Comparison of ENCODE assay signal across 27 cellular contexts in genomic region chr14:25056688-25057078, GRCh38. TPM values are rescaled to one million over a fixed set of nuclear protein-coding genes. Genes with fewer than 3 reads are reported as not detected.
DNase-seq lines count a peak whose midpoint lies in the region; ATAC-seq, FAIRE-seq and TF ChIP-seq lines count a peak whose summit lies in the region.
"Had no signal": no experiment of that assay in that cellular context is flagged by ENCODE, and none has a peak within 500 bp of the region (broad histone marks: within the 10 kb centered on the region; RNA-seq: fewer than 3 reads in every experiment).

No MANE protein-coding gene starts in this region.

- H2AFZ ChIP-seq in GM23338 (no peak overlapping the region), astrocyte (ENCODE audit: low read depth, low read length) (no peak overlapping the region)

- peaks cover 28% of the 10 kb centered on the region for H3K4me1 Mint-ChIP-seq in GM23338
- peaks cover 7% of the 10 kb centered on the region for H3K4me1 Mint-ChIP-seq in astrocyte (ENCODE audit: low read depth, unreplicated experiment)
- no peaks in the 10 kb centered on the region for H3K4me1 Mint-ChIP-seq in stimulated activated memory B cell treated with anti-CD40 and anti-IgM and Interleukin-4, amounts not matched to agents 10 μg/mL and 1 μg/mL and 100 μg/mL, for 72 hours
- H3K4me1 Mint-ChIP-seq: immature natural killer cell had no signal

- peaks cover 1% of the 10 kb centered on the region for H3K27me3 ChIP-seq in GM23338 (ENCODE audit: insufficient read depth)
- H3K27me3 ChIP-seq in astrocyte (ENCODE audit: insufficient read depth, low read length): peaks cover 10% of the 10 kb centered on the region
- no peaks in the 10 kb centered on the region for H3K27me3 ChIP-seq in HAP-1 (ENCODE audit: low read depth)
- H3K27me3 ChIP-seq: sigmoid colon, suprapubic skin, vagina had no signal

- peak; percentile 17 for DNase-seq in EH (ENCODE audit: low read depth)
- DNase-seq in GM23338 (ENCODE audit: low spot score): no peak
- peak; percentile 30 for DNase-seq in astrocyte (ENCODE audit: low read depth)
- DNase-seq in medulla oblongata (ENCODE audit: extremely low spot score): peak; percentile 52
- DNase-seq in HAP-1 (ENCODE audit: low spot score in 2 of 2): no peak
- DNase-seq in stimulated activated naive CD4-positive, alpha-beta T cell treated with Interleukin-2 at 50 U/mL for 16 hours (lab: John Stamatoyannopoulos, UW): no peak
- DNase-seq in AG08395 (ENCODE audit: low spot score): no peak
- DNase-seq: activated CD8-positive, alpha-beta memory T cell treated with anti-CD3 and anti-CD28 coated beads for 24 hours; activated naive CD4-positive, alpha-beta T cell treated with anti-CD3 and anti-CD28 coated beads for 36 hours; activated T-cell treated with anti-CD3 and anti-CD28 coated beads, Interleukin-2, amount 50 U/mL, for 48 hours; immature natural killer cell; left lung; mucosa of descending colon; NCI-H1694; NCI-H526; posterior cingulate gyrus; sigmoid colon; SW 1271 had no signal

- FAIRE-seq in astrocyte (lab: Jason Lieb, UNC): peak; percentile 17
- FAIRE-seq: D721Med, H1, K562 had no signal

- in situ Hi-C loops in HAP-1 (cut with MboI; ENCODE audit: low sequenced_read_pairs): no loop called here

- H3K9me2 ChIP-seq in GM23338 (ENCODE audit: insufficient read depth): no peaks in the 10 kb centered on the region

- no peak overlapping the region for H3K4me3 ChIP-seq in GM23338
- H3K4me3 ChIP-seq in astrocyte (ENCODE audit: insufficient read depth, low read depth, low read length): no peak overlapping the region
- no peak overlapping the region for H3K4me3 ChIP-seq in HAP-1
- H3K4me3 ChIP-seq: cardiac muscle cell, K562, left lung, mucosa of descending colon, sigmoid colon, suprapubic skin, vagina had no signal

- H3K27ac Mint-ChIP-seq in GM23338 (no peak overlapping the region), astrocyte (ENCODE audit: unreplicated experiment) (no peak overlapping the region)
- no peak overlapping the region for H3K27ac Mint-ChIP-seq in stimulated activated memory B cell treated with anti-CD40 and anti-IgM and Interleukin-4, amounts not matched to agents 10 μg/mL and 1 μg/mL and 100 μg/mL, for 72 hours
- H3K27ac Mint-ChIP-seq: activated naive CD4-positive, alpha-beta T cell treated with anti-CD3 and anti-CD28 coated beads for 36 hours; dendritic cell treated with granulocyte-macrophage colony-stimulating factor and Interleukin-4, amounts not matched to agents 40 ng/mL and 50 ng/mL, for 4 days; immature natural killer cell had no signal

- H3K27me3 Mint-ChIP-seq in GM23338 (ENCODE audit: insufficient read depth, low read depth, poor library complexity): peaks cover 2% of the 10 kb centered on the region
- peaks cover 14% of the 10 kb centered on the region for H3K27me3 Mint-ChIP-seq in astrocyte (ENCODE audit: low read depth, unreplicated experiment)
- peaks cover 55% of the 10 kb centered on the region for H3K27me3 Mint-ChIP-seq in stimulated activated memory B cell treated with anti-CD40 and anti-IgM and Interleukin-4, amounts not matched to agents 10 μg/mL and 1 μg/mL and 100 μg/mL, for 72 hours

- H3K36me3 Mint-ChIP-seq in GM23338 (ENCODE audit: low read depth): no peaks in the 10 kb centered on the region
- H3K36me3 Mint-ChIP-seq in astrocyte (ENCODE audit: low read depth, unreplicated experiment): no peaks in the 10 kb centered on the region
- H3K36me3 Mint-ChIP-seq in stimulated activated memory B cell treated with anti-CD40 and anti-IgM and Interleukin-4, amounts not matched to agents 10 μg/mL and 1 μg/mL and 100 μg/mL, for 72 hours: no peaks in the 10 kb centered on the region
- H3K36me3 Mint-ChIP-seq: immature natural killer cell had no signal

- H3K4me1 ChIP-seq in GM23338 (ENCODE audit: insufficient read depth) (peaks cover 36% of the 10 kb centered on the region), astrocyte (ENCODE audit: insufficient read depth, low read length) (no peaks in the 10 kb centered on the region), HAP-1 (no peaks in the 10 kb centered on the region)
- H3K4me1 ChIP-seq: left lung, sigmoid colon, suprapubic skin, vagina had no signal

- no peaks in the 10 kb centered on the region for H3F3A ChIP-seq in GM23338 (replicated peaks; ENCODE audit: low read depth)

- peak overlapping the region; percentile 27; the same call in 1 of the 2 replicates for H3K4me2 ChIP-seq in GM23338
- H3K4me2 ChIP-seq in astrocyte (ENCODE audit: low read length): peak overlapping the region; percentile 6

- no peak for ATAC-seq in GM23338
- ATAC-seq in stimulated activated memory B cell treated with anti-CD40 and anti-IgM and Interleukin-4, amounts not matched to agents 10 μg/mL and 1 μg/mL and 100 μg/mL, for 72 hours: no peak
- ATAC-seq: K562, left lung, mucosa of descending colon had no signal

- TF ChIP-seq CTCF in GM23338 (conservative IDR thresholded peaks at IDR 0.05; ENCODE audit: low read depth in 2 of 2) (no peak), astrocyte (IDR thresholded peaks at IDR 0.05; ENCODE audit: insufficient read depth, low read depth, low read length) (no peak)

- H4K20me1 ChIP-seq in GM23338 (replicated peaks; ENCODE audit: insufficient read depth) (no peaks in the 10 kb centered on the region), astrocyte (ENCODE audit: insufficient read depth, low read length) (no peaks in the 10 kb centered on the region)

- no peak overlapping the region for H3K9ac ChIP-seq in astrocyte (ENCODE audit: low read length)

- H3K4me3 Mint-ChIP-seq in GM23338 (no peak overlapping the region), astrocyte (ENCODE audit: unreplicated experiment) (no peak overlapping the region)
- no peak overlapping the region for H3K4me3 Mint-ChIP-seq in stimulated activated memory B cell treated with anti-CD40 and anti-IgM and Interleukin-4, amounts not matched to agents 10 μg/mL and 1 μg/mL and 100 μg/mL, for 72 hours
- H3K4me3 Mint-ChIP-seq: activated naive CD4-positive, alpha-beta T cell treated with anti-CD3 and anti-CD28 coated beads for 36 hours; dendritic cell treated with granulocyte-macrophage colony-stimulating factor and Interleukin-4, amounts not matched to agents 40 ng/mL and 50 ng/mL, for 4 days; immature natural killer cell had no signal

- no peaks in the 10 kb centered on the region for H3K79me2 ChIP-seq in GM23338 (replicated peaks; ENCODE audit: insufficient read depth)
- H3K79me2 ChIP-seq in astrocyte (ENCODE audit: insufficient read depth, low read length): no peaks in the 10 kb centered on the region

- H3K36me3 ChIP-seq in GM23338 (ENCODE audit: insufficient read depth) (no peaks in the 10 kb centered on the region), astrocyte (ENCODE audit: insufficient read depth, low read length) (no peaks in the 10 kb centered on the region), HAP-1 (replicated peaks) (no peaks in the 10 kb centered on the region)
- H3K36me3 ChIP-seq: cardiac muscle cell, left lung, sigmoid colon, suprapubic skin, vagina had no signal

- H3K9me3 ChIP-seq in astrocyte (ENCODE audit: insufficient read depth, low read depth, low read length) (no peaks in the 10 kb centered on the region), HAP-1 (no peaks in the 10 kb centered on the region)
- H3K9me3 ChIP-seq: left lung, mucosa of descending colon, sigmoid colon, suprapubic skin, vagina had no signal

- H3K9me3 Mint-ChIP-seq in GM23338: no peaks in the 10 kb centered on the region
- no peaks in the 10 kb centered on the region for H3K9me3 Mint-ChIP-seq in astrocyte (ENCODE audit: unreplicated experiment)
- H3K9me3 Mint-ChIP-seq in stimulated activated memory B cell treated with anti-CD40 and anti-IgM and Interleukin-4, amounts not matched to agents 10 μg/mL and 1 μg/mL and 100 μg/mL, for 72 hours: no peaks in the 10 kb centered on the region
- H3K9me3 Mint-ChIP-seq: activated naive CD4-positive, alpha-beta T cell treated with anti-CD3 and anti-CD28 coated beads for 36 hours; dendritic cell treated with granulocyte-macrophage colony-stimulating factor and Interleukin-4, amounts not matched to agents 40 ng/mL and 50 ng/mL, for 4 days; immature natural killer cell had no signal

- H3K27ac ChIP-seq in GM23338 (ENCODE audit: low read depth) (no peak overlapping the region), astrocyte (ENCODE audit: low read depth, low read length) (no peak overlapping the region)
- H3K27ac ChIP-seq: C4-2B, cardiac muscle cell, left lung, sigmoid colon, suprapubic skin, vagina had no signal

TF ChIP-seq in GM23338, 12 proteins besides CTCF, POLR2A, EP300 and RAD21 (continues in another document):
- TF ChIP-seq EZH2phosphoT487 (IDR thresholded peaks at IDR 0.05; ENCODE audit: unreplicated experiment) (no peak), REST (IDR thresholded peaks at IDR 0.05; ENCODE audit: unreplicated experiment) (no peak), EZH2 (IDR thresholded peaks at IDR 0.05; ENCODE audit: low read depth, unreplicated experiment) (no peak), ZNF331 (CRISPR knock-in tag; IDR thresholded peaks at IDR 0.05; ENCODE audit: low read depth) (no peak), ZNF114 (CRISPR knock-in tag; IDR thresholded peaks at IDR 0.05) (no peak), POLR2AphosphoS5 (IDR thresholded peaks at IDR 0.05; ENCODE audit: low read depth) (no peak), CREB1 (CRISPR knock-in tag; IDR thresholded peaks at IDR 0.05; ENCODE audit: low read depth) (no peak)

RNA-seq across cellular contexts. Expression of gene STXBP6, which starts 6.7 kb away (rescaled TPM):
- total RNA-seq in GM23338 (2014; rRNA removed; shearing (Covaris generic)): 19.7 and 23.8 TPM in 2 replicates
- 29.0 TPM in 2 replicates for polyA plus RNA-seq in GM23338 (2016; fragmentation: Nextera tagmentation; extraction: Ambion mirVana)
- 27.1 and 27.5 TPM in 2 replicates for total RNA-seq in astrocyte
- total RNA-seq: activated naive CD4-positive, alpha-beta T cell treated with anti-CD3 and anti-CD28 coated beads for 36 hours had no signal
- polyA plus RNA-seq: immature natural killer cell had no signal

Comparison
In these comparisons a context has a peak if more than half of its experiments do, and no peak if none do; other contexts are left out.
1. DNase-seq: peak in EH (single experiment), astrocyte (single experiment) and medulla oblongata (single experiment); none in GM23338 (single experiment), HAP-1 (0 of 2), stimulated activated naive CD4-positive, alpha-beta T cell treated with Interleukin-2 at 50 U/mL for 16 hours (single experiment) and AG08395 (single experiment).